Comparison of ENCODE assay signal across 8 cellular contexts in the genomic region with DNA sequence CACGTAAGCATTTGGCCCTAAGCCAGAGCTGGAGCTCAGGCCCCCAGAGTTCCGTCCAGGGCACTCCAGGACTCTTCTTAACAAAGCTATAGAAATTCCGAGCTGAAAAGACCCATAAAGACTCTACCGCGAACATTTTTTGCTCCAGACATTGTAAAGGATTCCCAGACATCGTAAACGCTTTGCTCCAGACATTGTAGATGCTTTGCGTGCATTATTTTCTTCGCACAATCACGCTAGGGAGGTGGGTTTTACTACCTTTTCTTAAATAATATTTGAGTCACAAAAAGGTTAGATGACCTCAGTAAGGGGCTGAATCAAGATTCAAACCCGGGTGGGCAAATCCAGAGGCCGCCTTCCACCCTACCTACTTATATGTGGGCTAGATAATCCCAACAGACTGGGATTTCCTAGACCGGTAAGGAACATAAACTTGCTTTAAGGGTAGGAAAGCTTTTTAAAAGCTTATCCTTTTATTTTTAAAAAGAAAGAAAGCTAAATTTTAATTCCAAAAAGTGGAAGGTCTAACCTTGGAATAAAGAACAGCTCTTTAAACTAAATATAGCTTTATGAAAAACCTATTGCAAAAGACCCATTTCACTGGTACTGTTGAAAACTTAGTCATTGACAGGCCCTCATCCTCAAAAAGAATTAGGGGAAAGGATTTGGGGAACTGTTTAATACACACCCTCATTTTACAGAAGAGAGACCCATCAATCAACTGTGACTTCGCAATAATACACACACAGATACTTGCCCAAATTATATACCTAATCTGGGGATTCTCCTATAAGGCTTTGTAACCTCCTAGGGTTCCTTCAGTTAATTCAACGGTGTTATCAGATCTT. TPM values are rescaled to one million over a fixed set of nuclear protein-coding genes. Genes with fewer than 3 reads are reported as not detected.
A peak's percentile ranks its signal among the peaks of the same experiment; 100 is the strongest.
DNase-seq lines count a peak whose midpoint lies in the region; ATAC-seq and TF ChIP-seq lines count a peak whose summit lies in the region.

No MANE protein-coding gene starts in this region.

- peaks cover 36% of the 10 kb centered on the region for H4K20me1 ChIP-seq in smooth muscle cell (ENCODE audit: low read depth)

- peak overlapping the region; percentile 99 for H3K9ac ChIP-seq in smooth muscle cell (ENCODE audit: low read depth)

- no peak for DNase-seq in stimulated activated naive CD8-positive, alpha-beta T cell treated with anti-CD3 and anti-CD28 coated beads, Interleukin-15, Interleukin-2, amounts not matched to agents 100 U/mL and 50 U/mL, for 24 hours
- DNase-seq in activated CD4-positive, alpha-beta memory T cell treated with anti-CD3 and anti-CD28 coated beads, Interleukin-2, amount 10 ng/mL, durations not matched to agents 7 days and 5 days: no peak
- DNase-seq in glutamatergic neuron (no peak), smooth muscle cell (lab: John Stamatoyannopoulos, UW; ENCODE audit: unreplicated experiment) (no peak)

- TF ChIP-seq CTCF in glutamatergic neuron (IDR thresholded peaks at IDR 0.05; ENCODE audit: partially characterized antibody, unreplicated experiment) (no peak), smooth muscle cell (IDR thresholded peaks at IDR 0.05; ENCODE audit: borderline replicate concordance, insufficient read depth, poor library complexity, severe bottlenecking) (no peak)

- ATAC-seq in stimulated activated naive CD8-positive, alpha-beta T cell treated with anti-CD3 and anti-CD28 coated beads, Interleukin-15, Interleukin-2, amounts not matched to agents 100 U/mL and 50 U/mL, for 24 hours: no peak
- ATAC-seq in GM18909 (IDR thresholded peaks at IDR 0.05; ENCODE audit: poor library complexity, unreplicated experiment) (no peak), GM19023 (IDR thresholded peaks at IDR 0.05; ENCODE audit: unreplicated experiment) (no peak), HG03439 (IDR thresholded peaks at IDR 0.05; ENCODE audit: unreplicated experiment) (no peak)

- peaks cover 38% of the 10 kb centered on the region for H3K79me2 ChIP-seq in smooth muscle cell (ENCODE audit: low read depth)

- H3K4me1 Mint-ChIP-seq in stimulated activated naive CD8-positive, alpha-beta T cell treated with anti-CD3 and anti-CD28 coated beads, Interleukin-15, Interleukin-2, amounts not matched to agents 100 ng/mL and 50 ng/mL, for 24 hours (ENCODE audit: low read depth): peaks cover 89% of the 10 kb centered on the region
- peaks cover 81% of the 10 kb centered on the region for H3K4me1 Mint-ChIP-seq in activated CD4-positive, alpha-beta memory T cell treated with anti-CD3 and anti-CD28 coated beads, Interleukin-2, amount 10 ng/mL, durations not matched to agents 7 days and 5 days
- peaks cover 18% of the 10 kb centered on the region for H3K4me1 Mint-ChIP-seq in glutamatergic neuron (ENCODE audit: low read depth, unreplicated experiment)

- H3K27me3 ChIP-seq in smooth muscle cell (ENCODE audit: low read depth): no peaks in the 10 kb centered on the region

- peak overlapping the region; percentile 96 for H3K4me3 ChIP-seq in smooth muscle cell

- no peaks in the 10 kb centered on the region for H3K9me3 Mint-ChIP-seq in stimulated activated naive CD8-positive, alpha-beta T cell treated with anti-CD3 and anti-CD28 coated beads, Interleukin-15, Interleukin-2, amounts not matched to agents 100 ng/mL and 50 ng/mL, for 24 hours
- no peaks in the 10 kb centered on the region for H3K9me3 Mint-ChIP-seq in activated CD4-positive, alpha-beta memory T cell treated with anti-CD3 and anti-CD28 coated beads, Interleukin-2, amount 10 ng/mL, durations not matched to agents 7 days and 5 days
- H3K9me3 Mint-ChIP-seq in glutamatergic neuron (ENCODE audit: unreplicated experiment): peaks cover 4% of the 10 kb centered on the region

- no peak overlapping the region for H2AFZ ChIP-seq in smooth muscle cell (ENCODE audit: low read depth)

- no peaks in the 10 kb centered on the region for H3K36me3 ChIP-seq in smooth muscle cell (ENCODE audit: low read depth)

- no peaks in the 10 kb centered on the region for H3K9me3 ChIP-seq in smooth muscle cell (replicated peaks; ENCODE audit: low read depth)

- no peaks in the 10 kb centered on the region for H3K27me3 Mint-ChIP-seq in stimulated activated naive CD8-positive, alpha-beta T cell treated with anti-CD3 and anti-CD28 coated beads, Interleukin-15, Interleukin-2, amounts not matched to agents 100 ng/mL and 50 ng/mL, for 24 hours
- no peaks in the 10 kb centered on the region for H3K27me3 Mint-ChIP-seq in activated CD4-positive, alpha-beta memory T cell treated with anti-CD3 and anti-CD28 coated beads, Interleukin-2, amount 10 ng/mL, durations not matched to agents 7 days and 5 days
- peaks cover 7% of the 10 kb centered on the region for H3K27me3 Mint-ChIP-seq in glutamatergic neuron (ENCODE audit: unreplicated experiment)

- H3K27ac ChIP-seq in smooth muscle cell (ENCODE audit: low read depth): peak overlapping the region; percentile 100

- H3K27ac Mint-ChIP-seq in stimulated activated naive CD8-positive, alpha-beta T cell treated with anti-CD3 and anti-CD28 coated beads, Interleukin-15, Interleukin-2, amounts not matched to agents 100 ng/mL and 50 ng/mL, for 24 hours: peak overlapping the region; percentile 92
- peak overlapping the region; percentile 73 for H3K27ac Mint-ChIP-seq in activated CD4-positive, alpha-beta memory T cell treated with anti-CD3 and anti-CD28 coated beads, Interleukin-2, amount 10 ng/mL, durations not matched to agents 7 days and 5 days
- peak overlapping the region; percentile 94 for H3K27ac Mint-ChIP-seq in glutamatergic neuron (ENCODE audit: unreplicated experiment)

- H3K4me2 ChIP-seq in smooth muscle cell: peak overlapping the region; percentile 89

- peaks cover 14% of the 10 kb centered on the region for H3F3A ChIP-seq in smooth muscle cell (ENCODE audit: low read depth)

- peaks cover 34% of the 10 kb centered on the region for H3K36me3 Mint-ChIP-seq in stimulated activated naive CD8-positive, alpha-beta T cell treated with anti-CD3 and anti-CD28 coated beads, Interleukin-15, Interleukin-2, amounts not matched to agents 100 ng/mL and 50 ng/mL, for 24 hours (ENCODE audit: low read depth)
- H3K36me3 Mint-ChIP-seq in activated CD4-positive, alpha-beta memory T cell treated with anti-CD3 and anti-CD28 coated beads, Interleukin-2, amount 10 ng/mL, durations not matched to agents 7 days and 5 days (ENCODE audit: low read depth): peaks cover 48% of the 10 kb centered on the region
- H3K36me3 Mint-ChIP-seq in glutamatergic neuron (ENCODE audit: unreplicated experiment): no peaks in the 10 kb centered on the region

- POLR2A ChIA-PET in activated CD4-positive, alpha-beta memory T cell treated with anti-CD3 and anti-CD28 coated beads, Interleukin-2, amount 10 ng/mL, durations not matched to agents 7 days and 5 days (lab: Charles Lee): interaction anchor here (0.7 to 15.7 kb wide), 13 partner anchors 11 to 637 kb away, joined by 3 to 244 read pairs (median 3); partner anchors contain the start of genes GM2A, IRGM and RBM22

- CTCF ChIA-PET in activated CD4-positive, alpha-beta memory T cell treated with anti-CD3 and anti-CD28 coated beads, Interleukin-2, amount 10 ng/mL, durations not matched to agents 7 days and 5 days (lab: Charles Lee): interaction anchor here (0.6 to 3.5 kb wide), 10 partner anchors 12 to 1059 kb away, joined by 3 to 17 read pairs (median 4); no protein-coding TSS in a partner anchor

- WGBS in smooth muscle cell (ENCODE audit: low lambda C conversion rate): 16% methylated on average over 15 of the region's 15 CpGs

- H3K4me3 Mint-ChIP-seq in stimulated activated naive CD8-positive, alpha-beta T cell treated with anti-CD3 and anti-CD28 coated beads, Interleukin-15, Interleukin-2, amounts not matched to agents 100 ng/mL and 50 ng/mL, for 24 hours: peak overlapping the region; percentile 92
- peak overlapping the region; percentile 79 for H3K4me3 Mint-ChIP-seq in activated CD4-positive, alpha-beta memory T cell treated with anti-CD3 and anti-CD28 coated beads, Interleukin-2, amount 10 ng/mL, durations not matched to agents 7 days and 5 days
- peak overlapping the region; percentile 91 for H3K4me3 Mint-ChIP-seq in glutamatergic neuron (ENCODE audit: unreplicated experiment)

- H3K4me1 ChIP-seq in smooth muscle cell (ENCODE audit: low read depth): peaks cover 12% of the 10 kb centered on the region

RNA-seq across cellular contexts. Expression of gene TNIP1, which starts 0.8 kb away (rescaled TPM):
- total RNA-seq in activated CD4-positive, alpha-beta memory T cell treated with anti-CD3 and anti-CD28 coated beads, Interleukin-2, amount 10 ng/mL, durations not matched to agents 7 days and 5 days: 100 to 1,000 TPM; 188 to 201 TPM
- 34.1 TPM for total RNA-seq in glutamatergic neuron (ENCODE audit: unreplicated experiment)
- total RNA-seq in smooth muscle cell: 45.7 and 51.4 TPM in 2 replicates
- 64.4 and 73.7 TPM in 2 replicates for polyA plus RNA-seq in smooth muscle cell
